Comparison of ENCODE assay signal across 1 cellular context in genomic region chr11:86923993-86924766, GRCh38.
A peak's percentile ranks its signal among the peaks of the same experiment; 100 is the strongest.
TF ChIP-seq lines count a peak whose summit lies in the region.

No MANE protein-coding gene starts in this region.

TF ChIP-seq in liver, 16 proteins besides CTCF, POLR2A, EP300 and RAD21 (continued from another document):
- TF ChIP-seq, protein P1, sequence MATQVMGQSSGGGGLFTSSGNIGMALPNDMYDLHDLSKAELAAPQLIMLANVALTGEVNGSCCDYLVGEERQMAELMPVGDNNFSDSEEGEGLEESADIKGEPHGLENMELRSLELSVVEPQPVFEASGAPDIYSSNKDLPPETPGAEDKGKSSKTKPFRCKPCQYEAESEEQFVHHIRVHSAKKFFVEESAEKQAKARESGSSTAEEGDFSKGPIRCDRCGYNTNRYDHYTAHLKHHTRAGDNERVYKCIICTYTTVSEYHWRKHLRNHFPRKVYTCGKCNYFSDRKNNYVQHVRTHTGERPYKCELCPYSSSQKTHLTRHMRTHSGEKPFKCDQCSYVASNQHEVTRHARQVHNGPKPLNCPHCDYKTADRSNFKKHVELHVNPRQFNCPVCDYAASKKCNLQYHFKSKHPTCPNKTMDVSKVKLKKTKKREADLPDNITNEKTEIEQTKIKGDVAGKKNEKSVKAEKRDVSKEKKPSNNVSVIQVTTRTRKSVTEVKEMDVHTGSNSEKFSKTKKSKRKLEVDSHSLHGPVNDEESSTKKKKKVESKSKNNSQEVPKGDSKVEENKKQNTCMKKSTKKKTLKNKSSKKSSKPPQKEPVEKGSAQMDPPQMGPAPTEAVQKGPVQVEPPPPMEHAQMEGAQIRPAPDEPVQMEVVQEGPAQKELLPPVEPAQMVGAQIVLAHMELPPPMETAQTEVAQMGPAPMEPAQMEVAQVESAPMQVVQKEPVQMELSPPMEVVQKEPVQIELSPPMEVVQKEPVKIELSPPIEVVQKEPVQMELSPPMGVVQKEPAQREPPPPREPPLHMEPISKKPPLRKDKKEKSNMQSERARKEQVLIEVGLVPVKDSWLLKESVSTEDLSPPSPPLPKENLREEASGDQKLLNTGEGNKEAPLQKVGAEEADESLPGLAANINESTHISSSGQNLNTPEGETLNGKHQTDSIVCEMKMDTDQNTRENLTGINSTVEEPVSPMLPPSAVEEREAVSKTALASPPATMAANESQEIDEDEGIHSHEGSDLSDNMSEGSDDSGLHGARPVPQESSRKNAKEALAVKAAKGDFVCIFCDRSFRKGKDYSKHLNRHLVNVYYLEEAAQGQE (IDR thresholded peaks at IDR 0.05): peak; percentile 46
- TF ChIP-seq, protein P2, sequence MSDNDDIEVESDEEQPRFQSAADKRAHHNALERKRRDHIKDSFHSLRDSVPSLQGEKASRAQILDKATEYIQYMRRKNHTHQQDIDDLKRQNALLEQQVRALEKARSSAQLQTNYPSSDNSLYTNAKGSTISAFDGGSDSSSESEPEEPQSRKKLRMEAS (IDR thresholded peaks at IDR 0.05): no peak
